Comparison of ENCODE assay signal across 8 cellular contexts in the genomic region with DNA sequence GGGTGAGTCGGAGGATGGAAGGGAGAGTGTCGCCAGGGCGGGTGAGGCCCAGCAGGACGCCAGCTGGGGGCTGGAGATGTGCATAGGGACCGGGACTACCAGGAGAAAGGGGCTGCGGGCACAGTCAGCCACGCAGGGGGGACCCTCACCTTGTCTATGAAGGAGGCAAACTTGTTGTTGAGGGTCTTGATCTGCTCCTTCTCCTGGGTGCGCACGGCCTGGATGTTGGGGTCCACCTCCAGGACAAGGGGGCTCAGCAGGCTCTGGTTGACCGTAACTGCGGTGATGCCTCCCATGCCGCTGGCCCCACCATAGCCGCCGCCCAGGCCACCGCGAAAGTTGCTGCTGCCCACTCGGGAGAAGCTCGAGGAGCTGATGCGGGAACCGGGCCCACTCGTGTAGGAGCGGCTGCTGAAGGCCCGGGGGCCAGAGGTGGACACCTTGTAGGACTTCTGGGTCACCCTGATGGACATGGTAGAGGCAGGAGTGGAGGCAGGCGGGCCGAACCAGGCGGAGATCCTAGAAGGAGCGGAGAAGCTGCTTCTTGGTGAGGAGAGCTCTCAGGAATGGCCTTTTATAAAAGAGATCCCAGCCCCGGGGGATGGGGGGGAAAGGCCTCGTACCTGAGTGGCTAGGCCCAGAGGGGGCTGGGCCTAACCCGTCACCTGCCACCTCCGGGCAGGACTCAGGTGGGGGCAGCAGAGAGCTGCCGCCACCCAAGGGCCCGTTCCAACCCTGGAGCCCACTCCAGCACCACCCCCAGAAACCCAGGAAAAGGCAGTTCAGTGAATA. TPM values are rescaled to one million over a fixed set of nuclear protein-coding genes. Genes with fewer than 3 reads are reported as not detected.
DNase-seq lines count a peak whose midpoint lies in the region; ATAC-seq and TF ChIP-seq lines count a peak whose summit lies in the region.
"Not testable (repeated sequence)": the region's sequence is repeated elsewhere in the genome, so short reads cannot be mapped to it uniquely, and the experiment has no call there.

A gene (minus strand): TSS at position 568 of the 792 bp plus-strand sequence. CDS start 95 bp downstream, at position 473.

- H3K27ac ChIP-seq in CD4-positive, alpha-beta T cell (ENCODE audit: low read depth, low read length), result not testable (repeated sequence)
- H3K27ac ChIP-seq in HUES6 (ENCODE audit: low read depth, low read length), result peak within 1 kb of the TSS; percentile 75; the same call in 1 of the 2 replicates

- H3K9me3 ChIP-seq in CD4-positive, alpha-beta T cell (ENCODE audit: control insufficient read depth, low read length); HUES6 (ENCODE audit: control insufficient read depth, insufficient read depth, low read depth, low read length); mucosa of descending colon: not testable (repeated sequence)

- H3K4me1 Mint-ChIP-seq in CD4-positive, alpha-beta T cell (ENCODE audit: low read depth); activated CD4-positive, alpha-beta T cell treated with anti-CD3 and anti-CD28 coated beads for 36 hours; central memory CD8-positive, alpha-beta T cell; stimulated activated effector memory CD8-positive, alpha-beta T cell treated with anti-CD3 and anti-CD28 coated beads, Interleukin-12 subunit alpha, Interleukin-12 subunit beta, amount 100 ng/mL, for 72 hours: not testable (repeated sequence)

- POLR2A ChIA-PET in CD4-positive, alpha-beta T cell (lab: Charles Lee); activated CD4-positive, alpha-beta T cell treated with anti-CD3 and anti-CD28 coated beads for 36 hours (lab: Charles Lee): not testable (repeated sequence)

- not testable (repeated sequence) for DNase-seq in CD4-positive, alpha-beta T cell; activated CD4-positive, alpha-beta T cell treated with anti-CD3 and anti-CD28 coated beads for 36 hours; central memory CD8-positive, alpha-beta T cell (ENCODE audit: low spot score in 2 of 2); stimulated activated effector memory CD8-positive, alpha-beta T cell treated with anti-CD3 and anti-CD28 coated beads, Interleukin-12 subunit alpha, Interleukin-12 subunit beta, amount 100 ng/mL, for 72 hours (ENCODE audit: low spot score in 2 of 2)
- DNase-seq in NCI-H226 (peak; percentile 99), left cardiac atrium (peak; percentile 69), mucosa of descending colon (peak; percentile 91 to 97 (median 91))

- not testable (repeated sequence) for ATAC-seq in CD4-positive, alpha-beta T cell (ENCODE audit: poor library complexity); activated CD4-positive, alpha-beta T cell treated with anti-CD3 and anti-CD28 coated beads for 36 hours; central memory CD8-positive, alpha-beta T cell (replicated peaks; ENCODE audit: extremely low read depth, poor library complexity, severe bottlenecking); stimulated activated effector memory CD8-positive, alpha-beta T cell treated with anti-CD3 and anti-CD28 coated beads, Interleukin-12 subunit alpha, Interleukin-12 subunit beta, amount 100 ng/mL, for 72 hours
- ATAC-seq in left cardiac atrium (peak; percentile 42 to 80), mucosa of descending colon (peak; percentile 75)

- H3K27ac Mint-ChIP-seq in CD4-positive, alpha-beta T cell, result peak within 1 kb of the TSS; percentile 4
- H3K27ac Mint-ChIP-seq in activated CD4-positive, alpha-beta T cell treated with anti-CD3 and anti-CD28 coated beads for 36 hours, result peak within 1 kb of the TSS; percentile 62
- peak within 1 kb of the TSS; percentile 73 for H3K27ac Mint-ChIP-seq in central memory CD8-positive, alpha-beta T cell (ENCODE audit: low read depth)
- H3K27ac Mint-ChIP-seq in stimulated activated effector memory CD8-positive, alpha-beta T cell treated with anti-CD3 and anti-CD28 coated beads, Interleukin-12 subunit alpha, Interleukin-12 subunit beta, amount 100 ng/mL, for 72 hours, result peak within 1 kb of the TSS; percentile 43

- peaks cover 32% of the 10 kb centered on the region for H3K36me3 ChIP-seq in HUES6 (ENCODE audit: control insufficient read depth, insufficient read depth, low read length)
- H3K36me3 ChIP-seq in mucosa of descending colon (ENCODE audit: low read depth), result not testable (repeated sequence)

- H3K4me1 ChIP-seq in HUES6 (ENCODE audit: control insufficient read depth, insufficient read depth, low read length) (peaks cover 49% of the 10 kb centered on the region), mucosa of descending colon (ENCODE audit: low read depth) (peaks cover 56% of the 10 kb centered on the region)

- not testable (repeated sequence) for H3K9me3 Mint-ChIP-seq in CD4-positive, alpha-beta T cell; activated CD4-positive, alpha-beta T cell treated with anti-CD3 and anti-CD28 coated beads for 36 hours (ENCODE audit: low read depth); central memory CD8-positive, alpha-beta T cell; stimulated activated effector memory CD8-positive, alpha-beta T cell treated with anti-CD3 and anti-CD28 coated beads, Interleukin-12 subunit alpha, Interleukin-12 subunit beta, amount 100 ng/mL, for 72 hours

- CTCF ChIA-PET in CD4-positive, alpha-beta T cell (lab: Charles Lee); activated CD4-positive, alpha-beta T cell treated with anti-CD3 and anti-CD28 coated beads for 36 hours (lab: Charles Lee): not testable (repeated sequence)

- H3K27me3 Mint-ChIP-seq in CD4-positive, alpha-beta T cell; activated CD4-positive, alpha-beta T cell treated with anti-CD3 and anti-CD28 coated beads for 36 hours: not testable (repeated sequence)
- H3K27me3 Mint-ChIP-seq in central memory CD8-positive, alpha-beta T cell, result peaks cover 15% of the 10 kb centered on the region

- peak within 1 kb of the TSS; percentile 98 for H3K9ac ChIP-seq in HUES6 (ENCODE audit: low read length)

- H3K4me3 ChIP-seq in HUES6 (ENCODE audit: low read depth, low read length) (peak within 1 kb of the TSS; percentile 94), mucosa of descending colon (peak within 1 kb of the TSS; percentile 81)

- H3K27me3 ChIP-seq in CD4-positive, alpha-beta T cell (ENCODE audit: control insufficient read depth, insufficient read depth, low read length); HUES6 (ENCODE audit: control insufficient read depth, insufficient read depth, low read length): not testable (repeated sequence)

- intact Hi-C loops in CD4-positive, alpha-beta T cell (cut with DNase I, micrococcal nuclease); activated CD4-positive, alpha-beta T cell treated with anti-CD3 and anti-CD28 coated beads for 36 hours (cut with DNase I, micrococcal nuclease): not testable (repeated sequence)
- intact Hi-C loops in left cardiac atrium (cut with DNase I), result loop anchor here in 1 of 2 donors (5.0 kb wide), 1 partner anchor 73 kb away; no protein-coding TSS in a partner anchor
- intact Hi-C loops in mucosa of descending colon (cut with DNase I, micrococcal nuclease), result loop anchor here in 1 of 2 donors (5.0 kb wide), 1 partner anchor 68 kb away; no protein-coding TSS in a partner anchor

- peak within 1 kb of the TSS; percentile 64 for H3K4me3 Mint-ChIP-seq in CD4-positive, alpha-beta T cell
- H3K4me3 Mint-ChIP-seq in activated CD4-positive, alpha-beta T cell treated with anti-CD3 and anti-CD28 coated beads for 36 hours, result peak within 1 kb of the TSS; percentile 48
- peak within 1 kb of the TSS; percentile 72 for H3K4me3 Mint-ChIP-seq in central memory CD8-positive, alpha-beta T cell
- H3K4me3 Mint-ChIP-seq in stimulated activated effector memory CD8-positive, alpha-beta T cell treated with anti-CD3 and anti-CD28 coated beads, Interleukin-12 subunit alpha, Interleukin-12 subunit beta, amount 100 ng/mL, for 72 hours, result peak within 1 kb of the TSS; percentile 60

- not testable (repeated sequence) for TF ChIP-seq CTCF in CD4-positive, alpha-beta T cell (IDR thresholded peaks at IDR 0.05)
- peak; percentile 47 for TF ChIP-seq CTCF in mucosa of descending colon (IDR thresholded peaks at IDR 0.05)

- not testable (repeated sequence) for H3K36me3 Mint-ChIP-seq in CD4-positive, alpha-beta T cell (ENCODE audit: low read depth); activated CD4-positive, alpha-beta T cell treated with anti-CD3 and anti-CD28 coated beads for 36 hours (ENCODE audit: low read depth); central memory CD8-positive, alpha-beta T cell (ENCODE audit: insufficient read depth); stimulated activated effector memory CD8-positive, alpha-beta T cell treated with anti-CD3 and anti-CD28 coated beads, Interleukin-12 subunit alpha, Interleukin-12 subunit beta, amount 100 ng/mL, for 72 hours

RNA-seq across cellular contexts. Expression of the gene that starts here (rescaled TPM):
- total RNA-seq in CD4-positive, alpha-beta T cell, result under 1 TPM; 0.63 to 0.89 TPM
- total RNA-seq in activated CD4-positive, alpha-beta T cell treated with anti-CD3 and anti-CD28 coated beads for 36 hours, result 1 to 10 TPM in 1 of 2 experiments, under 1 TPM in 1; 0.56 to 1.1 TPM
- total RNA-seq in left cardiac atrium (100 to 1,000 TPM; 194 to 233 TPM), mucosa of descending colon (1,000 to 10,000 TPM; 1,334 to 4,222 (median 3,664) TPM)

Comparison
In these comparisons a context has a peak if more than half of its experiments do, and no peak if none do; other contexts are left out.
1. RNA of the gene that starts here (total RNA-seq): 1,334 to 4,222 TPM in mucosa of descending colon and 194 to 233 TPM in left cardiac atrium; 0.56 to 1.1 TPM in activated CD4-positive, alpha-beta T cell treated with anti-CD3 and anti-CD28 coated beads for 36 hours and 0.63 to 0.89 TPM in CD4-positive, alpha-beta T cell; every median in the first group is over 10 times any median in the second.
2. RNA of the gene that starts here (total RNA-seq): 1,334 to 4,222 TPM in mucosa of descending colon; 194 to 233 TPM in left cardiac atrium; every median in the first group is over 4 times any median in the second.
3. H3K27ac Mint-ChIP-seq: peak in every context shown above with its lines; median percentile 73 in central memory CD8-positive, alpha-beta T cell; 62 in activated CD4-positive, alpha-beta T cell treated with anti-CD3 and anti-CD28 coated beads for 36 hours; 43 in stimulated activated effector memory CD8-positive, alpha-beta T cell treated with anti-CD3 and anti-CD28 coated beads, Interleukin-12 subunit alpha, Interleukin-12 subunit beta, amount 100 ng/mL, for 72 hours; 4 in CD4-positive, alpha-beta T cell.
4. Peak in every context shown above with its lines, with median percentiles within 50 percentile points of each other: H3K4me3 Mint-ChIP-seq.